In genomic region chr2:42150159-42150558, GRCh38 we compare ENCODE assay signal across 24 cellular contexts.
"Had no signal": no experiment of that assay in that cellular context is flagged by ENCODE, and none has a peak within 500 bp of the region (broad histone marks: within the 10 kb centered on the region; RNA-seq: fewer than 3 reads in every experiment).

No MANE protein-coding gene starts in this region.

- H3K4me2 ChIP-seq: SK-N-SH had no signal

- H3K27me3 ChIP-seq: adrenal gland, breast epithelium, Peyer's patch, SJCRH30 had no signal

- H3K27ac Mint-ChIP-seq: activated CD8-positive, alpha-beta T cell treated with anti-CD3 and anti-CD28 coated beads for 36 hours; activated naive CD8-positive, alpha-beta T cell treated with anti-CD3 and anti-CD28 coated beads, Interleukin-2, amount 10 ng/mL, durations not matched to agents 7 days and 5 days had no signal

- H3K27ac ChIP-seq: adrenal gland, breast epithelium, Peyer's patch, RWPE1, SJCRH30, VCaP had no signal

- H3K36me3 ChIP-seq: adrenal gland, breast epithelium, Peyer's patch, SJCRH30 had no signal

- H3K4me1 ChIP-seq: Peyer's patch had no signal

- DNase-seq: activated CD4-positive, alpha-beta T cell treated with anti-CD3 and anti-CD28 coated beads for 48 hours; activated CD8-positive, alpha-beta memory T cell treated with anti-CD3 and anti-CD28 coated beads, Interleukin-2, amount 50 U/mL, for 4 hours; activated CD8-positive, alpha-beta T cell treated with anti-CD3 and anti-CD28 coated beads for 36 hours; activated naive CD4-positive, alpha-beta T cell treated with anti-CD3 and anti-CD28 coated beads, Interleukin-2, amount 50 U/mL, for 16 hours; activated naive CD8-positive, alpha-beta T cell treated with anti-CD3 and anti-CD28 coated beads, Interleukin-2, amount 10 ng/mL, durations not matched to agents 7 days and 5 days; activated T-cell treated with anti-CD3 and anti-CD28 coated beads, Interleukin-2, amount 50 U/mL, for 1 hour; adrenal gland; anterior cingulate cortex; caudate nucleus; Kasumi-1; KBM-7; NCI-H1048; NCI-H146; NCI-H187 treated with DMSO at 0.1 percent for 48 hours; NCI-H2081 treated with DMSO at 0.1 percent for 48 hours; NCI-H446; NCI-H524; Peyer's patch; Right ventricle myocardium superior; SJCRH30; SK-N-SH had no signal

- H3K27me3 Mint-ChIP-seq: activated CD8-positive, alpha-beta T cell treated with anti-CD3 and anti-CD28 coated beads for 36 hours; activated naive CD8-positive, alpha-beta T cell treated with anti-CD3 and anti-CD28 coated beads, Interleukin-2, amount 10 ng/mL, durations not matched to agents 7 days and 5 days had no signal

- ATAC-seq: activated CD8-positive, alpha-beta T cell treated with anti-CD3 and anti-CD28 coated beads for 36 hours had no signal

- H3K4me3 ChIP-seq: adrenal gland, breast epithelium, Peyer's patch, SJCRH30 had no signal

- H3K9me3 Mint-ChIP-seq: activated CD8-positive, alpha-beta T cell treated with anti-CD3 and anti-CD28 coated beads for 36 hours had no signal

- H3K4me3 Mint-ChIP-seq: activated CD8-positive, alpha-beta T cell treated with anti-CD3 and anti-CD28 coated beads for 36 hours; activated naive CD8-positive, alpha-beta T cell treated with anti-CD3 and anti-CD28 coated beads, Interleukin-2, amount 10 ng/mL, durations not matched to agents 7 days and 5 days had no signal

- H3K9ac ChIP-seq: SK-N-SH had no signal

- H3K9me3 ChIP-seq: adrenal gland, breast epithelium, Peyer's patch, SK-N-SH had no signal
